11 cellular contexts compared by ENCODE assay signal in genomic region chr7:26898917-26899316, GRCh38.
"Had no signal": no experiment of that assay in that cellular context is flagged by ENCODE, and none has a peak within 500 bp of the region (broad histone marks: within the 10 kb centered on the region; RNA-seq: fewer than 3 reads in every experiment).

No MANE protein-coding gene starts in this region.

- H3K27ac Mint-ChIP-seq: nephron; stimulated activated naive CD8-positive, alpha-beta T cell treated with anti-CD3 and anti-CD28 coated beads, Interleukin-15, amount 100 ng/mL, for 72 hours had no signal

- DNase-seq: activated CD4-positive, alpha-beta T cell treated with anti-CD3 and anti-CD28 coated beads for 4 hours; activated naive CD4-positive, alpha-beta T cell treated with Interleukin-2 at 50 U/mL for 16 hours; cortex of kidney; effector CD8-positive, alpha-beta T cell; hippocampal formation; stimulated activated CD4-positive, alpha-beta T cell treated with anti-CD3 and anti-CD28 coated beads, Interleukin-15, amount 100 ng/mL, for 24 hours; stimulated activated CD4-positive, alpha-beta T cell treated with anti-CD3 and anti-CD28 coated beads, Interleukin-4, amount 100 ng/mL, for 24 hours; stimulated activated naive CD8-positive, alpha-beta T cell treated with anti-CD3 and anti-CD28 coated beads, Interleukin-15, amount 100 ng/mL, for 72 hours; T-helper 1 cell had no signal

- ATAC-seq: stimulated activated naive CD8-positive, alpha-beta T cell treated with anti-CD3 and anti-CD28 coated beads, Interleukin-15, amount 100 ng/mL, for 72 hours had no signal

- H3K9me3 Mint-ChIP-seq: central memory CD8-positive, alpha-beta T cell; nephron; stimulated activated naive CD8-positive, alpha-beta T cell treated with anti-CD3 and anti-CD28 coated beads, Interleukin-15, amount 100 ng/mL, for 72 hours had no signal

- H3K4me3 Mint-ChIP-seq: central memory CD8-positive, alpha-beta T cell; nephron; stimulated activated naive CD8-positive, alpha-beta T cell treated with anti-CD3 and anti-CD28 coated beads, Interleukin-15, amount 100 ng/mL, for 72 hours had no signal

- H3K4me1 Mint-ChIP-seq: central memory CD8-positive, alpha-beta T cell; stimulated activated naive CD8-positive, alpha-beta T cell treated with anti-CD3 and anti-CD28 coated beads, Interleukin-15, amount 100 ng/mL, for 72 hours had no signal
